In the genomic region with DNA sequence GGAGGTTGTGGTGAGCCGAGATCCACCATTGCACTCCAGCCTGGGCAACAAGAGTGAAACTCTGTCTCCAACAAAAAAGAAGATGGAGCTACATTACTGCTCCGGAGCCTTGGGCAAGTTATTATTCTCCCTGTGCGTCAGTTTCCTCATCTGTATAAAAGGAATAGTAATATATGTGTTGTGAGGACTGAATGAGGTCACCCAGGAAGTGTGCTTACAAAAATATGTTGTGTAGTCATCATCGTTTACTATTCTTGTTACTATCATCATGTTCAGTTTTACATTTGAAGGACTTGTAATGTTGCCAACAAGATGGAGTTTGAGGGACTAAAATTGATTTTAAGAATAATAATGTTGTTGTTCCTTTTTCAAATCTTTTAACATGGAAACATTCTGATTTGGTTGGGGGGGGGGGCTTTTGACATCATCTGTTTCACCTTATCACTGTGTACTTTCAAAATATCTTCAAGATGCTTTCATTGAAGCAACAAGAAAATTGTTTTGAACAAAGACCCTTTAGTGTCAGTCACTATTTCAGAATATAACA, we compare ENCODE assay signal across 17 cellular contexts.
DNase-seq lines count a peak whose midpoint lies in the region; ATAC-seq, FAIRE-seq and TF ChIP-seq lines count a peak whose summit lies in the region.
"Had no signal": no experiment of that assay in that cellular context is flagged by ENCODE, and none has a peak within 500 bp of the region (broad histone marks: within the 10 kb centered on the region; RNA-seq: fewer than 3 reads in every experiment).

No MANE protein-coding gene starts in this region.

- H3K4me3 Mint-ChIP-seq in astrocyte (ENCODE audit: unreplicated experiment): no peak overlapping the region
- no peak overlapping the region for H3K4me3 Mint-ChIP-seq in progenitor cell of endocrine pancreas (ENCODE audit: low read depth)

- TF ChIP-seq CTCF in astrocyte (IDR thresholded peaks at IDR 0.05; ENCODE audit: insufficient read depth, low read depth, low read length) (no peak), fibroblast of pulmonary artery (IDR thresholded peaks at IDR 0.05; ENCODE audit: low read length, missing control alignments) (no peak), progenitor cell of endocrine pancreas (IDR thresholded peaks at IDR 0.05; ENCODE audit: unreplicated experiment) (no peak), testis (IDR thresholded peaks at IDR 0.05) (no peak)

- H3K79me1 ChIP-seq in neuronal stem cell (ENCODE audit: low read depth, low read length): no peaks in the 10 kb centered on the region

- H3K79me2 ChIP-seq in astrocyte (ENCODE audit: insufficient read depth, low read length): no peaks in the 10 kb centered on the region

- no peak overlapping the region for H2BK15ac ChIP-seq in neuronal stem cell (ENCODE audit: low read length)

- H3K27me3 Mint-ChIP-seq in astrocyte (ENCODE audit: low read depth, unreplicated experiment): no peaks in the 10 kb centered on the region
- H3K27me3 Mint-ChIP-seq in progenitor cell of endocrine pancreas: no peaks in the 10 kb centered on the region

- H3K27ac Mint-ChIP-seq in astrocyte (ENCODE audit: unreplicated experiment) (no peak overlapping the region), progenitor cell of endocrine pancreas (peak overlapping the region; percentile 77)

- no peaks in the 10 kb centered on the region for H3K36me3 ChIP-seq in astrocyte (ENCODE audit: insufficient read depth, low read length)
- H3K36me3 ChIP-seq in neuronal stem cell (replicated peaks in 1 of 2; ENCODE audit: control insufficient read depth in 2 of 2, insufficient read depth in 2 of 2, low read length in 2 of 2): peaks cover 0 to 1% of the 10 kb centered on the region in 2 donors
- no peaks in the 10 kb centered on the region for H3K36me3 ChIP-seq in testis (ENCODE audit: low read depth, missing control alignments)
- H3K36me3 ChIP-seq: BLaER1 treated with 17β-estradiol and CSF1 and Interleukin-3, amounts not matched to agents 10 nM and 100 nM had no signal

- H3K36me3 Mint-ChIP-seq in astrocyte (ENCODE audit: low read depth, unreplicated experiment): no peaks in the 10 kb centered on the region
- peaks cover 15% of the 10 kb centered on the region for H3K36me3 Mint-ChIP-seq in progenitor cell of endocrine pancreas (ENCODE audit: insufficient read depth)

- DNase-seq in left ventricle myocardium superior (no peak), Right ventricle myocardium superior (no peak), astrocyte (ENCODE audit: low read depth) (peak; percentile 25), fibroblast of pulmonary artery (ENCODE audit: low read depth) (peak; percentile 50), progenitor cell of endocrine pancreas (ENCODE audit: low spot score, unreplicated experiment) (no peak), SW480 (ENCODE audit: low spot score) (no peak), neuronal stem cell (ENCODE audit: low spot score) (no peak), testis (no peak)
- DNase-seq: 8988T, DMS 273 treated with DMSO at 0.1 percent for 48 hours, GOT3, NCI-H1436, NCI-H2029 treated with DMSO at 0.1 percent for 48 hours, NCI-H510A had no signal

- H2BK5ac ChIP-seq in neuronal stem cell (ENCODE audit: low read length): no peak overlapping the region

- H4K8ac ChIP-seq in neuronal stem cell (ENCODE audit: low read depth, low read length): no peak overlapping the region

- H3K9me3 Mint-ChIP-seq in astrocyte (ENCODE audit: unreplicated experiment) (no peaks in the 10 kb centered on the region), progenitor cell of endocrine pancreas (ENCODE audit: low read depth) (no peaks in the 10 kb centered on the region)

- H3K14ac ChIP-seq in neuronal stem cell (ENCODE audit: low read length): no peak overlapping the region

- H2BK12ac ChIP-seq in neuronal stem cell (ENCODE audit: low read length): no peak overlapping the region

- H4K20me1 ChIP-seq in astrocyte (ENCODE audit: insufficient read depth, low read length): no peaks in the 10 kb centered on the region
- H4K20me1 ChIP-seq: BLaER1 treated with 17β-estradiol and CSF1 and Interleukin-3, amounts not matched to agents 10 nM and 100 nM had no signal

- H3K4me3 ChIP-seq in astrocyte (ENCODE audit: insufficient read depth, low read depth, low read length): no peak overlapping the region
- no peak overlapping the region for H3K4me3 ChIP-seq in fibroblast of pulmonary artery (replicated peaks; ENCODE audit: low read depth, low read length)
- H3K4me3 ChIP-seq in neuronal stem cell (ENCODE audit: low read length in 2 of 2): no peak overlapping the region
- no peak overlapping the region for H3K4me3 ChIP-seq in testis
- H3K4me3 ChIP-seq: BLaER1 treated with 17β-estradiol and CSF1 and Interleukin-3, amounts not matched to agents 10 nM and 100 nM; K562 had no signal

- H3K4me2 ChIP-seq in astrocyte (ENCODE audit: low read length) (no peak overlapping the region), neuronal stem cell (ENCODE audit: insufficient read depth, low read length, poor library complexity, severe bottlenecking) (no peak overlapping the region)
- H3K4me2 ChIP-seq: BLaER1 treated with 17β-estradiol and CSF1 and Interleukin-3, amounts not matched to agents 10 nM and 100 nM had no signal

- H3K23ac ChIP-seq in neuronal stem cell (ENCODE audit: low read depth, low read length, poor library complexity): no peak overlapping the region

- no peak for TF ChIP-seq POLR2A in testis (IDR thresholded peaks at IDR 0.05)

- H3K27me3 ChIP-seq in astrocyte (ENCODE audit: insufficient read depth, low read length) (no peaks in the 10 kb centered on the region), neuronal stem cell (ENCODE audit: control insufficient read depth in 3 of 3, insufficient read depth in 3 of 3, low read depth in 1 of 3, low read length in 3 of 3) (no peaks in the 10 kb centered on the region), testis (no peaks in the 10 kb centered on the region)
- H3K27me3 ChIP-seq: BLaER1 treated with 17β-estradiol and CSF1 and Interleukin-3, amounts not matched to agents 10 nM and 100 nM had no signal

- H3K4me1 Mint-ChIP-seq in astrocyte (ENCODE audit: low read depth, unreplicated experiment) (no peaks in the 10 kb centered on the region), progenitor cell of endocrine pancreas (ENCODE audit: low read depth) (peaks cover 16% of the 10 kb centered on the region)

- H2AFZ ChIP-seq in astrocyte (ENCODE audit: low read depth, low read length): no peak overlapping the region
- no peak overlapping the region for H2AFZ ChIP-seq in neuronal stem cell (ENCODE audit: low read length)

- intact Hi-C loops in left ventricle myocardium superior (cut with micrococcal nuclease) (no loop called here), Right ventricle myocardium superior (cut with DNase I) (no loop called here), testis (cut with DNase I; ENCODE audit: low total_unique reads) (no loop called here)

- no peak overlapping the region for H2AK5ac ChIP-seq in neuronal stem cell (ENCODE audit: low read depth, low read length)

- H3K27ac ChIP-seq in astrocyte (ENCODE audit: low read depth, low read length) (no peak overlapping the region), neuronal stem cell (replicated peaks; ENCODE audit: low read length) (no peak overlapping the region), testis (no peak overlapping the region)
- H3K27ac ChIP-seq: BLaER1 treated with 17β-estradiol and CSF1 and Interleukin-3, amounts not matched to agents 10 nM and 100 nM had no signal

- H3K9me3 ChIP-seq in astrocyte (ENCODE audit: insufficient read depth, low read depth, low read length): no peaks in the 10 kb centered on the region
- H3K9me3 ChIP-seq in neuronal stem cell (replicated peaks in 1 of 2; ENCODE audit: control insufficient read depth in 2 of 2, insufficient read depth in 1 of 2, low read depth in 1 of 2, low read length in 2 of 2): no peaks in the 10 kb centered on the region
- no peaks in the 10 kb centered on the region for H3K9me3 ChIP-seq in testis
- H3K9me3 ChIP-seq: BLaER1 treated with 17β-estradiol and CSF1 and Interleukin-3, amounts not matched to agents 10 nM and 100 nM had no signal

- H3K18ac ChIP-seq in neuronal stem cell (ENCODE audit: low read length): no peak overlapping the region

- H2BK120ac ChIP-seq in neuronal stem cell (ENCODE audit: low read depth, low read length): no peak overlapping the region

- H3K9ac ChIP-seq in astrocyte (ENCODE audit: low read length): no peak overlapping the region
- no peak overlapping the region for H3K9ac ChIP-seq in neuronal stem cell (ENCODE audit: low read depth, low read length, poor library complexity)
- H3K9ac ChIP-seq: BLaER1 treated with 17β-estradiol and CSF1 and Interleukin-3, amounts not matched to agents 10 nM and 100 nM had no signal

- H3K4ac ChIP-seq in neuronal stem cell (ENCODE audit: low read length): no peak overlapping the region

- H3K4me1 ChIP-seq in astrocyte (ENCODE audit: insufficient read depth, low read length) (peaks cover 10% of the 10 kb centered on the region), neuronal stem cell (ENCODE audit: control insufficient read depth in 2 of 2, insufficient read depth in 1 of 2, low read depth in 1 of 2, low read length in 2 of 2) (peaks cover 0 to 5% of the 10 kb centered on the region in 2 donors), testis (no peaks in the 10 kb centered on the region)
- H3K4me1 ChIP-seq: BLaER1 treated with 17β-estradiol and CSF1 and Interleukin-3, amounts not matched to agents 10 nM and 100 nM had no signal

- peak; percentile 13 for ATAC-seq in left ventricle myocardium superior
- ATAC-seq in Right ventricle myocardium superior (ENCODE audit: poor library complexity): no peak
- ATAC-seq: K562, Panc1 had no signal

- no peak overlapping the region for H4K91ac ChIP-seq in neuronal stem cell (ENCODE audit: low read depth, low read length, poor library complexity)

- no CpG with 5 or more reads among the region's 4 CpGs for WGBS in neuronal stem cell (ENCODE audit: extremely low coverage in 2 of 2, insufficient read length in 2 of 2, insufficient replicate concordance in 1 of 2), 2 donors
- 86 to 90% methylated on average over 4 of the region's 4 CpGs for WGBS in testis, 2 donors

- no peak for FAIRE-seq in astrocyte (lab: Jason Lieb, UNC)
- FAIRE-seq: K562 had no signal

Comparison
In these comparisons a context has a peak if more than half of its experiments do, and no peak if none do; other contexts are left out.
1. DNase-seq: peak in astrocyte (single experiment) and fibroblast of pulmonary artery (single experiment); none in left ventricle myocardium superior (single experiment), Right ventricle myocardium superior (single experiment), progenitor cell of endocrine pancreas (single experiment), SW480 (single experiment), neuronal stem cell (single experiment) and testis (single experiment).